Comparison of ENCODE assay signal across 25 cellular contexts in the genomic region with DNA sequence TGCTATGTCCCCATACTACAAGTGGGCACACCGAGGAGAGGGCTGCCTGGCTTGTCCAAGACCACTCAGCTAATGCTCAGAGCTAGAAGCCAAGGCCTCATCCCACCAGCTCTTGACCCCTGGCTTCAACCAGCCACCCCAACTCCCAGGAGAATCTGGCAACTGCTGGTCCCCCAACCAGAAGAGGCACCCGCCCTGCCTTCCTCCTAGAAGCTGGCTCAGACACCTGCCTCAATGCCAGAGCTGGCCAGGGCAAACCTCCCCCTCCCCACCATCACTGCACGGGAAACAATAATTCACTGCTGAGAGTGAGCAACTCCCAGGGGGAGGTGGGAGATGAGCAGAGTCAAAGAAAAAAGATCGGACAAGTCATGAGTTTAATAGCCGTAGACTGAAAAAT. TPM values are rescaled to one million over a fixed set of nuclear protein-coding genes. Genes with fewer than 3 reads are reported as not detected.
"Had no signal": no experiment of that assay in that cellular context is flagged by ENCODE, and none has a peak within 500 bp of the region (broad histone marks: within the 10 kb centered on the region; RNA-seq: fewer than 3 reads in every experiment).

No MANE protein-coding gene starts in this region.

- H3K27ac Mint-ChIP-seq: effector memory CD8-positive, alpha-beta T cell; endodermal cell; mesothelial cell of epicardium had no signal

- DNase-seq: dermis blood vessel endothelial cell; dorsolateral prefrontal cortex; effector CD8-positive, alpha-beta T cell; effector memory CD8-positive, alpha-beta T cell; endodermal cell; foreskin keratinocyte; heart left ventricle; hypothalamus; immature natural killer cell; islet precursor cell; left cardiac atrium; left lung; left ventricle myocardium superior; lower lobe of right lung; mesenchymal stem cell had no signal

- H3K4me1 ChIP-seq: foreskin keratinocyte had no signal

- H3K9me3 Mint-ChIP-seq: effector memory CD8-positive, alpha-beta T cell; endodermal cell; mesothelial cell of epicardium had no signal

- H3K36me3 ChIP-seq: esophagus muscularis mucosa, gastroesophageal sphincter, heart left ventricle, left lung, lower lobe of right lung had no signal

- H3K36me3 Mint-ChIP-seq: mesothelial cell of epicardium had no signal

- H2AFZ ChIP-seq: hepatocyte had no signal

- ATAC-seq: effector memory CD8-positive, alpha-beta T cell; foreskin keratinocyte; gastroesophageal sphincter; heart left ventricle; left cardiac atrium; left lung; left ventricle myocardium superior; lower lobe of right lung; mucosa of descending colon had no signal

- H3K4me2 ChIP-seq: hepatocyte had no signal

- H3K4me3 Mint-ChIP-seq: endodermal cell had no signal

- H3K27ac ChIP-seq: coronary artery, esophagus muscularis mucosa, foreskin keratinocyte, gastroesophageal sphincter, heart left ventricle, hepatocyte, left lung, lower lobe of right lung had no signal

- H3K9me3 ChIP-seq: esophagus muscularis mucosa, gastroesophageal sphincter, heart left ventricle, left lung, lower lobe of right lung, mucosa of descending colon had no signal

- FAIRE-seq: colon, endometrium, frontal cortex had no signal

- H3K4me3 ChIP-seq: coronary artery, esophagus muscularis mucosa, gastroesophageal sphincter, heart left ventricle, hepatocyte, left lung, lower lobe of right lung, mucosa of descending colon had no signal

RNA-seq across cellular contexts. Expression of a gene that starts 3.4 kb away (rescaled TPM):
- total RNA-seq: myocyte had no signal
- polyA plus RNA-seq: hepatocyte had no signal
